12 cellular contexts compared by ENCODE assay signal in the genomic region with DNA sequence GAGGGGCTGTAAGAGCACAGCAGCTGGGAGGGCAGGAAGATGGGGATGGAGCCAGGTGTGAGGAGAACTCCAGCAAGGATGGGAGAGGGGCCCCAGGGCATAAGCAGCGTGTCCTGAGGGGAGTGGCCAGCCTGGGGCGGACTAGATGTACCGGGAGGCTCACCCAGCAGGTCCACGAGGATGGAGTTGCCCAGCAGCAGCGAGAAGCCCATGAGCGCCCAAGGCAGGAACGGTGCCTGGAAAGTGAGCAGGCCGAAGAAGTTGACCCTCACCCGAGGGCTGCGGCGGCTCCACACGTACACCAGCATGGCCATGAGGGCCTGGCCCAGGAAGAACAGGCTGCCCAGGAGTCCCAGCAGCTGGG. TPM values are rescaled to one million over a fixed set of nuclear protein-coding genes. Genes with fewer than 3 reads are reported as not detected.
A peak's percentile ranks its signal among the peaks of the same experiment; 100 is the strongest.
DNase-seq lines count a peak whose midpoint lies in the region; ATAC-seq lines count a peak whose summit lies in the region.
"Had no signal": no experiment of that assay in that cellular context is flagged by ENCODE, and none has a peak within 500 bp of the region (broad histone marks: within the 10 kb centered on the region; RNA-seq: fewer than 3 reads in every experiment).

No MANE protein-coding gene starts in this region.

- no peaks in the 10 kb centered on the region for H3K9me3 Mint-ChIP-seq in stimulated activated naive CD8-positive, alpha-beta T cell treated with anti-CD3 and anti-CD28 coated beads, Interleukin-15, amount 100 ng/mL, for 72 hours

- H3K4me3 ChIP-seq in right cardiac atrium (ENCODE audit: low read length) = no peak overlapping the region

- H3K4me1 Mint-ChIP-seq in stimulated activated naive CD8-positive, alpha-beta T cell treated with anti-CD3 and anti-CD28 coated beads, Interleukin-15, amount 100 ng/mL, for 72 hours = peaks cover 28% of the 10 kb centered on the region

- peak overlapping the region; percentile 14 for H3K27ac ChIP-seq in right cardiac atrium (ENCODE audit: low read length)

- DNase-seq in Right ventricle myocardium inferior (ENCODE audit: missing footprints) (peak; percentile 71), left cardiac atrium (no peak), RPMI8226 (peak; percentile 12), right cardiac atrium (peak in 1 of 3 donors; percentile 67), cerebellum (ENCODE audit: low spot score) (no peak), NCI-H2196 treated with DMSO at 0.1 percent for 48 hours (lab: John Stamatoyannopoulos, UW; ENCODE audit: unreplicated experiment) (no peak), ecto neural progenitor cell (ENCODE audit: low spot score) (no peak)
- no peak for DNase-seq in stimulated activated naive CD8-positive, alpha-beta T cell treated with anti-CD3 and anti-CD28 coated beads, Interleukin-15, amount 100 ng/mL, for 72 hours
- DNase-seq: C1 segment of cervical spinal cord, foreskin fibroblast, mammary epithelial cell, NCI-H524 treated with DMSO at 0.1 percent for 48 hours had no signal

- H3K27ac Mint-ChIP-seq in stimulated activated naive CD8-positive, alpha-beta T cell treated with anti-CD3 and anti-CD28 coated beads, Interleukin-15, amount 100 ng/mL, for 72 hours = no peak overlapping the region

- peak overlapping the region; percentile 96 to 97 for H3K4me3 Mint-ChIP-seq in stimulated activated naive CD8-positive, alpha-beta T cell treated with anti-CD3 and anti-CD28 coated beads, Interleukin-15, amount 100 ng/mL, for 72 hours

- H3K27me3 Mint-ChIP-seq in stimulated activated naive CD8-positive, alpha-beta T cell treated with anti-CD3 and anti-CD28 coated beads, Interleukin-15, amount 100 ng/mL, for 72 hours = peaks cover 7% of the 10 kb centered on the region

- ATAC-seq in Right ventricle myocardium inferior = no peak
- ATAC-seq in left cardiac atrium = no peak
- ATAC-seq in right cardiac atrium = no peak
- ATAC-seq in stimulated activated naive CD8-positive, alpha-beta T cell treated with anti-CD3 and anti-CD28 coated beads, Interleukin-15, amount 100 ng/mL, for 72 hours = no peak

- intact Hi-C loops in Right ventricle myocardium inferior (cut with DNase I) = no loop called here
- intact Hi-C loops in left cardiac atrium (cut with DNase I) = no loop called here
- intact Hi-C loops in right cardiac atrium (cut with DNase I) = no loop called here

- H3K9me3 ChIP-seq in right cardiac atrium (ENCODE audit: control insufficient read depth, low read length) = no peaks in the 10 kb centered on the region

- H3K4me1 ChIP-seq in right cardiac atrium (ENCODE audit: control insufficient read depth, insufficient read depth, low read length) = peaks cover 6% of the 10 kb centered on the region

- 84% methylated on average over 12 of the region's 12 CpGs for WGBS in right cardiac atrium

- no peaks in the 10 kb centered on the region for H3K27me3 ChIP-seq in right cardiac atrium (ENCODE audit: control insufficient read depth, insufficient read depth)

RNA-seq across cellular contexts. Expression of a gene that starts 1.3 kb away (rescaled TPM):
- total RNA-seq in Right ventricle myocardium inferior (3.1 TPM), left cardiac atrium (1 to 10 TPM; 5.8 to 6.5 TPM), right cardiac atrium (10 to 100 TPM in 2 of 4 donors, 1 to 10 TPM in 2; 6.1 to 11.6 (median 9.2) TPM), cerebellum (1.3 TPM)
- polyA plus RNA-seq in right cardiac atrium = 5.0 TPM
- total RNA-seq: mammary epithelial cell had no signal

RNA-seq across cellular contexts. Expression of a gene that starts 20.2 kb away (rescaled TPM):
- total RNA-seq in Right ventricle myocardium inferior (20.3 TPM), left cardiac atrium (10 to 100 TPM; 15.0 TPM), right cardiac atrium (10 to 100 TPM; 12.0 to 27.2 (median 21.0) TPM), cerebellum (31.8 TPM)
- polyA plus RNA-seq in right cardiac atrium = 23.4 TPM

RNA-seq across cellular contexts. Expression of a gene that starts 50.7 kb away (rescaled TPM):
- 52.5 TPM for total RNA-seq in Right ventricle myocardium inferior
- 10 to 100 TPM; 46.6 to 54.8 TPM for total RNA-seq in left cardiac atrium
- total RNA-seq in right cardiac atrium = 10 to 100 TPM; 48.8 to 55.9 (median 49.4) TPM
- 41.1 TPM for polyA plus RNA-seq in right cardiac atrium
- total RNA-seq in cerebellum = 36.8 TPM

RNA-seq across cellular contexts. Expression of a gene that starts 56.7 kb away (rescaled TPM):
- total RNA-seq in Right ventricle myocardium inferior (272 TPM), left cardiac atrium (100 to 1,000 TPM; 292 to 347 TPM), right cardiac atrium (100 to 1,000 TPM; 250 to 364 (median 272) TPM), cerebellum (95.4 TPM)
- polyA plus RNA-seq in right cardiac atrium = 369 TPM

Comparison
In these comparisons a context has a peak if more than half of its experiments do, and no peak if none do; other contexts are left out.
1. DNase-seq: peak in Right ventricle myocardium inferior (single experiment) and RPMI8226 (single experiment); none in left cardiac atrium (single experiment), stimulated activated naive CD8-positive, alpha-beta T cell treated with anti-CD3 and anti-CD28 coated beads, Interleukin-15, amount 100 ng/mL, for 72 hours (0 of 2), cerebellum (single experiment), NCI-H2196 treated with DMSO at 0.1 percent for 48 hours (single experiment) and ecto neural progenitor cell (single experiment).